Comparison of ENCODE assay signal across 8 cellular contexts in genomic region chr2:98412751-98413445, GRCh38. TPM values are rescaled to one million over a fixed set of nuclear protein-coding genes. Genes with fewer than 3 reads are reported as not detected.
A peak's percentile ranks its signal among the peaks of the same experiment; 100 is the strongest.
DNase-seq lines count a peak whose midpoint lies in the region; FAIRE-seq and TF ChIP-seq lines count a peak whose summit lies in the region.

No MANE protein-coding gene starts in this region.

- H3K27me3 ChIP-seq in OCI-LY1 (ENCODE audit: insufficient read depth, low read length) (no peaks in the 10 kb centered on the region), uterus (no peaks in the 10 kb centered on the region)

- intact Hi-C loops in uterus (cut with DNase I; ENCODE audit: low total_unique reads), result no loop called here

- no peak overlapping the region for H3K9ac ChIP-seq in OCI-LY1 (ENCODE audit: low read length)

- FAIRE-seq in GM18507 (lab: Jason Lieb, UNC), result peak; percentile 90

- no peaks in the 10 kb centered on the region for H3K9me2 ChIP-seq in OCI-LY1 (ENCODE audit: low read depth, low read length)

- in situ Hi-C loops in ACHN (cut with HindIII; ENCODE audit: low pct_ligation_motif_present, low pct_unique_long_range_greater_than_20kb, low sequenced_read_pairs), result no loop called here

- H4K20me1 ChIP-seq in OCI-LY1 (ENCODE audit: insufficient read depth, low read length), result no peaks in the 10 kb centered on the region

- H3K27ac ChIP-seq in OCI-LY1 (ENCODE audit: low read depth, low read length, poor library complexity, severe bottlenecking), result no peak overlapping the region
- no peak overlapping the region for H3K27ac ChIP-seq in uterus

- no peak overlapping the region for H2AFZ ChIP-seq in OCI-LY1 (ENCODE audit: low read length)

- TF ChIP-seq CTCF in OCI-LY1 (IDR thresholded peaks at IDR 0.05; ENCODE audit: low read length), result peak; percentile 82
- peak; percentile 33 to 64 (median 39) for TF ChIP-seq CTCF in uterus (IDR thresholded peaks at IDR 0.05)

- DNase-seq in ACHN (peak; percentile 77), GM18507 (ENCODE audit: extremely low spot score, insufficient read length, low read depth) (peak; percentile 23), HPDE6-E6E7 (ENCODE audit: extremely low spot score) (peak; percentile 37), fibroblast of gingiva (ENCODE audit: low read depth) (peak; percentile 21), non-pigmented ciliary epithelial cell (ENCODE audit: low read depth) (peak; percentile 26), uterus (no peak)
- DNase-seq in activated CD8-positive, alpha-beta memory T cell treated with anti-CD3 and anti-CD28 coated beads, Interleukin-2, amount 50 U/mL, for 4 hours, result peak; percentile 43

- no peak overlapping the region for H3K4me2 ChIP-seq in OCI-LY1 (ENCODE audit: low read length)

- H3K4me3 ChIP-seq in OCI-LY1 (ENCODE audit: low read depth, low read length, poor library complexity, severe bottlenecking) (no peak overlapping the region), uterus (no peak overlapping the region)

- H3K9me3 ChIP-seq in OCI-LY1 (ENCODE audit: low read length) (0 out of 2 replicates have a peak, but pooled peaks cover 3% of the 10 kb centered on the region), uterus (no peaks in the 10 kb centered on the region)

- no peaks in the 10 kb centered on the region for H3K79me2 ChIP-seq in OCI-LY1 (ENCODE audit: insufficient read depth, low read length)

- no peaks in the 10 kb centered on the region for H3K36me3 ChIP-seq in OCI-LY1 (ENCODE audit: insufficient read depth, low read length)
- no peaks in the 10 kb centered on the region for H3K36me3 ChIP-seq in uterus

- no peak for TF ChIP-seq POLR2A in uterus (IDR thresholded peaks at IDR 0.05)

- H3K4me1 ChIP-seq in OCI-LY1 (ENCODE audit: insufficient read depth, low read length, severe bottlenecking) (no peaks in the 10 kb centered on the region), uterus (no peaks in the 10 kb centered on the region)

- no peaks in the 10 kb centered on the region for H3F3A ChIP-seq in OCI-LY1 (ENCODE audit: insufficient read depth, low read length)

RNA-seq across cellular contexts. Expression of gene INPP4A, which starts 31.8 kb away (rescaled TPM):
- total RNA-seq in uterus, result 10 to 100 TPM in 3 of 4 donors, 1 to 10 TPM in 1; 8.7 to 40.2 (median 35.2) TPM

Comparison
In these comparisons a context has a peak if more than half of its experiments do, and no peak if none do; other contexts are left out.
1. DNase-seq: peak in ACHN (single experiment), GM18507 (single experiment), HPDE6-E6E7 (single experiment), activated CD8-positive, alpha-beta memory T cell treated with anti-CD3 and anti-CD28 coated beads, Interleukin-2, amount 50 U/mL, for 4 hours (single experiment), fibroblast of gingiva (single experiment) and non-pigmented ciliary epithelial cell (single experiment); none in uterus (0 of 2).